In genomic region chr13:46345866-46346265, GRCh38 we compare ENCODE assay signal across 18 cellular contexts.
"Had no signal": no experiment of that assay in that cellular context is flagged by ENCODE, and none has a peak within 500 bp of the region (broad histone marks: within the 10 kb centered on the region; RNA-seq: fewer than 3 reads in every experiment).

No MANE protein-coding gene starts in this region.

- H3K27ac Mint-ChIP-seq: activated naive CD4-positive, alpha-beta T cell treated with anti-CD3 and anti-CD28 coated beads for 36 hours; activated naive CD8-positive, alpha-beta T cell treated with anti-CD3 and anti-CD28 coated beads, Interleukin-2, amount 50 U/mL, for 24 hours; activated T-helper 17 cell treated with anti-CD3 and anti-CD28 coated beads, Interleukin-2, amount 50 U/mL, for 72 hours; nephron progenitor cell; T-cell had no signal

- H3K9me3 ChIP-seq: tibial artery, uterus had no signal

- H3K27me3 Mint-ChIP-seq: activated naive CD8-positive, alpha-beta T cell treated with anti-CD3 and anti-CD28 coated beads, Interleukin-2, amount 50 U/mL, for 24 hours had no signal

- H3K9me3 Mint-ChIP-seq: activated naive CD4-positive, alpha-beta T cell treated with anti-CD3 and anti-CD28 coated beads for 36 hours; activated T-helper 17 cell treated with anti-CD3 and anti-CD28 coated beads, Interleukin-2, amount 50 U/mL, for 72 hours; T-cell had no signal

- H3K27ac ChIP-seq: dorsolateral prefrontal cortex, tibial artery, uterus had no signal

- H3K4me1 ChIP-seq: tibial artery had no signal

- H3K4me3 Mint-ChIP-seq: activated naive CD4-positive, alpha-beta T cell treated with anti-CD3 and anti-CD28 coated beads for 36 hours; activated naive CD8-positive, alpha-beta T cell treated with anti-CD3 and anti-CD28 coated beads, Interleukin-2, amount 50 U/mL, for 24 hours; activated T-helper 17 cell treated with anti-CD3 and anti-CD28 coated beads, Interleukin-2, amount 50 U/mL, for 72 hours; nephron progenitor cell; T-cell had no signal

- H3K4me3 ChIP-seq: dorsolateral prefrontal cortex, tibial artery, uterus had no signal

- ATAC-seq: activated naive CD8-positive, alpha-beta T cell treated with anti-CD3 and anti-CD28 coated beads, Interleukin-2, amount 50 U/mL, for 24 hours; activated T-helper 17 cell treated with anti-CD3 and anti-CD28 coated beads, Interleukin-2, amount 50 U/mL, for 72 hours; T-cell had no signal

- H3K36me3 ChIP-seq: tibial artery, uterus had no signal

- H3K27me3 ChIP-seq: dorsolateral prefrontal cortex, tibial artery, uterus had no signal

- DNase-seq: activated CD4-positive, CD25-positive, alpha-beta regulatory T cell treated with anti-CD3 and anti-CD28 coated beads, Interleukin-2, amount 50 U/mL, for 72 hours; activated naive CD4-positive, alpha-beta T cell treated with anti-CD3 and anti-CD28 coated beads for 36 hours; activated naive CD8-positive, alpha-beta T cell treated with anti-CD3 and anti-CD28 coated beads, Interleukin-2, amount 50 U/mL, for 24 hours; aorta; dorsolateral prefrontal cortex; erythroblast; foreskin fibroblast; hypothalamus; left ventricle myocardium superior; mesendoderm; nephron progenitor cell; stimulated activated CD4-positive, alpha-beta T cell treated with anti-CD3 and anti-CD28 coated beads, Interleukin-12 subunit alpha, Interleukin-12 subunit beta, amount 100 ng/mL, for 4 hours; stimulated activated CD4-positive, alpha-beta T cell treated with anti-CD3 and anti-CD28 coated beads, Interleukin-2, amount 100 ng/mL, for 24 hours; T-cell; T-helper 9 cell; tibial artery; uterus had no signal
